23 cellular contexts compared by ENCODE assay signal in the genomic region with DNA sequence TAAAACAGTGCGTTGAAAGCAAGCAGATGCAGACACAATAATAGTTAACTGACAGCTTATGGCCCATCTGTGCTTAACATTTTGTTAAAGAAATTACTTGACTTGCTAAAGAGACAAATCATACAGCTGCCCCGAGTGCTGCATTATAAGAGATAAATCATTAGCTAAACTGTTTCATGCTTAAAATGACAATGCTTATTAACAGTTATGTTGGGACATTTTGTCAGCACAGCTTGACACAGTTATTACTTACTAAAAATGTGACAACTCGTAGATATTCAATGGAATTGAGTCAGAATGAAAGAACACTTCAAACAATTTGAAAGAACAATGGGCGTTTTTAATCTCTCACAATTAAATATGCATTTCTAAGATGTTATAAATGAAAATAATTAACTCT. TPM values are rescaled to one million over a fixed set of nuclear protein-coding genes. Genes with fewer than 3 reads are reported as not detected.
"Had no signal": no experiment of that assay in that cellular context is flagged by ENCODE, and none has a peak within 500 bp of the region (broad histone marks: within the 10 kb centered on the region; RNA-seq: fewer than 3 reads in every experiment).

No MANE protein-coding gene starts in this region.

- H3K27ac Mint-ChIP-seq: activated CD8-positive, alpha-beta T cell treated with anti-CD3 and anti-CD28 coated beads for 36 hours; activated naive CD4-positive, alpha-beta T cell treated with anti-CD3 and anti-CD28 coated beads, Interleukin-2, amount 10 ng/mL, durations not matched to agents 7 days and 5 days; activated naive CD8-positive, alpha-beta T cell treated with anti-CD3 and anti-CD28 coated beads for 36 hours; activated T-cell treated with anti-CD3 and anti-CD28 coated beads, Interleukin-2, amount 50 U/mL, for 72 hours; activated T-helper 2 cell treated with anti-CD3 and anti-CD28 coated beads, Interferon-gamma antibody, Interleukin-2, Interleukin-4, amounts not matched to agents 10 μg/mL and 5 μg/mL and 100 μg/mL, durations not matched to agents 14 hours and 24 hours and 36 hours had no signal

- H3K4me3 Mint-ChIP-seq: activated CD8-positive, alpha-beta T cell treated with anti-CD3 and anti-CD28 coated beads for 36 hours; activated naive CD4-positive, alpha-beta T cell treated with anti-CD3 and anti-CD28 coated beads, Interleukin-2, amount 10 ng/mL, durations not matched to agents 7 days and 5 days; activated naive CD8-positive, alpha-beta T cell treated with anti-CD3 and anti-CD28 coated beads for 36 hours; activated T-cell treated with anti-CD3 and anti-CD28 coated beads, Interleukin-2, amount 50 U/mL, for 72 hours had no signal

- H3K27ac ChIP-seq: Peyer's patch, RWPE1, SJCRH30, VCaP had no signal

- H3K9ac ChIP-seq: SK-N-SH had no signal

- H3K36me3 ChIP-seq: Peyer's patch had no signal

- H3K9me3 ChIP-seq: Peyer's patch, SJCRH30, SK-N-SH had no signal

- FAIRE-seq: K562 had no signal

- H3K4me1 ChIP-seq: Peyer's patch, SJCRH30 had no signal

- H3K36me3 Mint-ChIP-seq: activated naive CD4-positive, alpha-beta T cell treated with anti-CD3 and anti-CD28 coated beads, Interleukin-2, amount 10 ng/mL, durations not matched to agents 7 days and 5 days; activated naive CD8-positive, alpha-beta T cell treated with anti-CD3 and anti-CD28 coated beads for 36 hours had no signal

- H3K9me3 Mint-ChIP-seq: activated CD8-positive, alpha-beta T cell treated with anti-CD3 and anti-CD28 coated beads for 36 hours; activated naive CD4-positive, alpha-beta T cell treated with anti-CD3 and anti-CD28 coated beads, Interleukin-2, amount 10 ng/mL, durations not matched to agents 7 days and 5 days; activated T-helper 2 cell treated with anti-CD3 and anti-CD28 coated beads, Interferon-gamma antibody, Interleukin-2, Interleukin-4, amounts not matched to agents 10 μg/mL and 5 μg/mL and 100 μg/mL, durations not matched to agents 14 hours and 24 hours and 36 hours had no signal

- ATAC-seq: activated CD8-positive, alpha-beta T cell treated with anti-CD3 and anti-CD28 coated beads for 36 hours; activated T-cell treated with anti-CD3 and anti-CD28 coated beads, Interleukin-2, amount 50 U/mL, for 72 hours; K562 had no signal

- H3K4me3 ChIP-seq: K562, Peyer's patch, SJCRH30 had no signal

- DNase-seq: activated CD4-positive, alpha-beta T cell treated with anti-CD3 and anti-CD28 coated beads for 4 hours; activated CD8-positive, alpha-beta memory T cell treated with anti-CD3 and anti-CD28 coated beads, Interleukin-2, amount 50 U/mL, for 4 hours; activated CD8-positive, alpha-beta T cell treated with anti-CD3 and anti-CD28 coated beads for 36 hours; activated gamma-delta T cell treated with Interleukin-2 at 50 U/mL for 16 hours; activated naive CD4-positive, alpha-beta T cell treated with anti-CD3 and anti-CD28 coated beads, Interleukin-2, amount 10 ng/mL, durations not matched to agents 7 days and 5 days; activated naive CD8-positive, alpha-beta T cell treated with anti-CD3 and anti-CD28 coated beads for 36 hours; activated T-cell treated with anti-CD3 and anti-CD28 coated beads, Interleukin-2, amount 50 U/mL, for 72 hours; caudate nucleus; Karpas-422; MM.1S; NCI-H510A; NK-92 treated with Interleukin-12 subunit alpha and Interleukin-12 subunit beta, amount 100 ng/mL, for 24 hours; OCI-M1; Peyer's patch; Right ventricle myocardium superior; SJCRH30; SK-N-SH; T-helper 1 cell had no signal

- H3K27me3 ChIP-seq: SJCRH30 had no signal

- H3K4me2 ChIP-seq: SK-N-SH had no signal

- H3K4me1 Mint-ChIP-seq: activated naive CD4-positive, alpha-beta T cell treated with anti-CD3 and anti-CD28 coated beads, Interleukin-2, amount 10 ng/mL, durations not matched to agents 7 days and 5 days; activated naive CD8-positive, alpha-beta T cell treated with anti-CD3 and anti-CD28 coated beads for 36 hours had no signal

RNA-seq across cellular contexts. Expression of gene PAX3, which starts 57.3 kb away (rescaled TPM):
- total RNA-seq: activated CD8-positive, alpha-beta T cell treated with anti-CD3 and anti-CD28 coated beads for 36 hours; activated naive CD8-positive, alpha-beta T cell treated with anti-CD3 and anti-CD28 coated beads for 36 hours; activated T-cell treated with anti-CD3 and anti-CD28 coated beads, Interleukin-2, amount 50 U/mL, for 72 hours; activated T-helper 2 cell treated with anti-CD3 and anti-CD28 coated beads, Interferon-gamma antibody, Interleukin-2, Interleukin-4, amounts not matched to agents 10 μg/mL and 5 μg/mL and 100 μg/mL, durations not matched to agents 14 hours and 24 hours and 36 hours; K562; Peyer's patch; Right ventricle myocardium superior; T-helper 2 cell treated with Interferon-gamma antibody and Interleukin-4, amounts not matched to agents 100 ng/mL and 5 ng/mL, for 36 hours had no signal
- polyA plus RNA-seq: K562, SK-N-SH had no signal
